In the genomic region with DNA sequence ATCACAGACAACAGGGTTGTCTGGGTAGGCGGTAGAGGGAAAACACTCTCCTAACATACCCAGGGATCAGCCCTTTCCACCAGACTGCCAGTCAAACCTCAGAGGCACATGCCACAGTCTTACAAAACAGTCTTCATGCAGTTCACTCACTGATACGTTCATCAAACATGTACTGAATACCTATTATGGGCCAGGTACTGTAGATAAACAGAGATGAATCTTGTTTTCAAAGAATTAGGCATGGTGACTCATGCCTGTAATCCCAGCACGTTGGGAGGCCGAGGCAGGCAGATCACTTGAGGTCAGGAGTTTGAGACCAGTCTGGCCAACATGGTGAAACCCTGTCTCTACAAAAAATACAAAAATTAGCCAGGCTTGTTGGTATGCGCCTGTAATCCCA, we compare ENCODE assay signal across 6 cellular contexts. TPM values are rescaled to one million over a fixed set of nuclear protein-coding genes. Genes with fewer than 3 reads are reported as not detected.
DNase-seq lines count a peak whose midpoint lies in the region; ATAC-seq and TF ChIP-seq lines count a peak whose summit lies in the region.
"Not testable (repeated sequence)": the region's sequence is repeated elsewhere in the genome, so short reads cannot be mapped to it uniquely, and the experiment has no call there.

No MANE protein-coding gene starts in this region.

- H3K14ac ChIP-seq in trophoblast cell (ENCODE audit: low read length): not testable (repeated sequence)

- not testable (repeated sequence) for H2AK5ac ChIP-seq in trophoblast cell (ENCODE audit: low read length)

- not testable (repeated sequence) for H3K4ac ChIP-seq in trophoblast cell (ENCODE audit: low read depth, low read length)

- peak; percentile 78 for ATAC-seq in esophagus mucosa

- H4K20me1 ChIP-seq in mammary epithelial cell (ENCODE audit: insufficient read depth, low read length): not testable (repeated sequence)

- H4K12ac ChIP-seq in trophoblast cell (ENCODE audit: low read depth, low read length): not testable (repeated sequence)

- WGBS in mammary epithelial cell (ENCODE audit: low coverage, missing lambda C conversion rate): 34% methylated on average over 5 of the region's 5 CpGs
- no CpG with 5 or more reads among the region's 5 CpGs for WGBS in trophoblast cell (ENCODE audit: extremely low coverage, insufficient coverage, insufficient read length)

- not testable (repeated sequence) for H3K79me2 ChIP-seq in mammary epithelial cell (ENCODE audit: insufficient read depth, low read length); trophoblast cell (ENCODE audit: control insufficient read depth, insufficient read depth, low read length, poor library complexity)

- H3K27ac ChIP-seq in WERI-Rb-1; trophoblast cell (ENCODE audit: low read depth, low read length): not testable (repeated sequence)
- peak overlapping the region; percentile 15 for H3K27ac ChIP-seq in mammary epithelial cell (ENCODE audit: insufficient read depth, low read depth, low read length)

- H2BK12ac ChIP-seq in trophoblast cell (ENCODE audit: low read length): not testable (repeated sequence)

- H2BK5ac ChIP-seq in trophoblast cell (ENCODE audit: low read depth, low read length, poor library complexity): not testable (repeated sequence)

- CTCF ChIA-PET in mammary epithelial cell (lab: Charles Lee; ENCODE audit: low non-redundant PET): not testable (repeated sequence)

- TF ChIP-seq CTCF in WERI-Rb-1 (IDR thresholded peaks at IDR 0.05; ENCODE audit: low read depth, low read length); mammary epithelial cell (conservative IDR thresholded peaks at IDR 0.05 in 1 of 2, IDR thresholded peaks at IDR 0.05 in 1 of 2; ENCODE audit: extremely low read depth in 1 of 2, insufficient read depth in 1 of 2, low read depth in 1 of 2, low read length in 2 of 2): not testable (repeated sequence)

- dilution Hi-C loops in mammary epithelial cell (cut with HindIII; ENCODE audit: low sequenced_read_pairs): not testable (repeated sequence)

- not testable (repeated sequence) for H2AFZ ChIP-seq in mammary epithelial cell (ENCODE audit: low read depth, low read length); trophoblast cell (ENCODE audit: insufficient read depth, low read length, poor library complexity)

- not testable (repeated sequence) for H4K91ac ChIP-seq in trophoblast cell (ENCODE audit: low read depth, low read length)

- H4K8ac ChIP-seq in trophoblast cell (ENCODE audit: low read depth, low read length): not testable (repeated sequence)

- not testable (repeated sequence) for H3K18ac ChIP-seq in trophoblast cell (ENCODE audit: low read length)

- in situ Hi-C loops in mammary epithelial cell (cut with MboI; ENCODE audit: low sequenced_read_pairs in 2 of 2): not testable (repeated sequence)

- peak overlapping the region; percentile 14 for H3K9ac ChIP-seq in mammary epithelial cell (ENCODE audit: insufficient read depth, low read length)
- not testable (repeated sequence) for H3K9ac ChIP-seq in trophoblast cell (ENCODE audit: low read length)

- peaks cover 15% of the 10 kb centered on the region for H3K4me1 ChIP-seq in mammary epithelial cell (ENCODE audit: insufficient read depth, low read length)
- H3K4me1 ChIP-seq in trophoblast cell (ENCODE audit: control insufficient read depth in 1 of 2, insufficient read depth in 2 of 2, low read length in 2 of 2): not testable (repeated sequence)

- peak; percentile 15 for DNase-seq in NCI-H226
- peak; percentile 14 for DNase-seq in WERI-Rb-1
- peak; percentile 82 for DNase-seq in mammary epithelial cell
- DNase-seq in islet precursor cell: peak; percentile 58
- peak; percentile 89 to 95 for DNase-seq in trophoblast cell

- not testable (repeated sequence) for H3K27me3 ChIP-seq in WERI-Rb-1 (ENCODE audit: insufficient read depth, low read depth, severe bottlenecking); mammary epithelial cell (ENCODE audit: insufficient read depth, low read length); trophoblast cell (ENCODE audit: insufficient read depth, low read length)

- not testable (repeated sequence) for H3K9me3 ChIP-seq in WERI-Rb-1 (ENCODE audit: severe bottlenecking); mammary epithelial cell (replicated peaks; ENCODE audit: insufficient read depth, low read length); trophoblast cell (ENCODE audit: insufficient read depth, low read depth, low read length)

- H3K36me3 ChIP-seq in WERI-Rb-1; mammary epithelial cell (ENCODE audit: insufficient read depth, low read length); trophoblast cell (ENCODE audit: control insufficient read depth in 1 of 2, insufficient read depth in 2 of 2, low read length in 2 of 2): not testable (repeated sequence)

- not testable (repeated sequence) for H3K23ac ChIP-seq in trophoblast cell (ENCODE audit: low read length)

- not testable (repeated sequence) for BruUV-seq in mammary epithelial cell (replicated peaks; lab: Mats Ljungman, UMichigan)

- not testable (repeated sequence) for H3K4me3 ChIP-seq in WERI-Rb-1 (ENCODE audit: low read depth, low read length); mammary epithelial cell (replicated peaks in 1 of 3; ENCODE audit: insufficient read depth in 1 of 3, low read depth in 2 of 3, low read length in 3 of 3); trophoblast cell (ENCODE audit: low read depth, low read length)

- H2BK120ac ChIP-seq in trophoblast cell (ENCODE audit: insufficient read depth, low read length, poor library complexity): not testable (repeated sequence)

- H3K79me1 ChIP-seq in trophoblast cell (ENCODE audit: low read length): not testable (repeated sequence)

- intact Hi-C loops in mammary epithelial cell (cut with micrococcal nuclease): loop anchor here (5.0 kb wide), 1 partner anchor 50 kb away; no protein-coding TSS in a partner anchor

- H3K4me2 ChIP-seq in mammary epithelial cell (ENCODE audit: insufficient read depth, low read depth, low read length); trophoblast cell (ENCODE audit: low read length): not testable (repeated sequence)

RNA-seq across cellular contexts. Expression of a gene that starts 43.0 kb away (rescaled TPM):
- 10 to 100 TPM; 17.2 to 22.2 TPM for total RNA-seq in mammary epithelial cell
- polyA plus RNA-seq in mammary epithelial cell: 14.5 TPM
- 7.3 TPM for polyA minus RNA-seq in mammary epithelial cell
- total RNA-seq in esophagus mucosa: 9.1 TPM
- polyA plus RNA-seq in trophoblast cell (2013): 23.9 and 25.5 TPM in 2 replicates

Comparison
In these comparisons a context has a peak if more than half of its experiments do, and no peak if none do; other contexts are left out.
1. DNase-seq: peak in every context shown above with its lines; median percentile 92 in trophoblast cell; 82 in mammary epithelial cell; 58 in islet precursor cell; 15 in NCI-H226; 14 in WERI-Rb-1.